8 cellular contexts compared by ENCODE assay signal in genomic region chr3:194769020-194769643, GRCh38.
DNase-seq lines count a peak whose midpoint lies in the region; ATAC-seq, FAIRE-seq and TF ChIP-seq lines count a peak whose summit lies in the region.

No MANE protein-coding gene starts in this region.

- no peaks in the 10 kb centered on the region for H3K9me3 Mint-ChIP-seq in T-helper 1 cell treated with Interleukin-12 subunit alpha and Interleukin-12 subunit beta and Interleukin-4 antibody, amounts not matched to agents 30 μg/mL and 1 μg/mL, for 36 hours

- H3K27me3 ChIP-seq in ascending aorta (no peaks in the 10 kb centered on the region), rectal smooth muscle tissue (ENCODE audit: control insufficient read depth, insufficient read depth, low read length) (no peaks in the 10 kb centered on the region), aorta (ENCODE audit: control insufficient read depth in 1 of 2, insufficient read depth in 2 of 2, low read length in 1 of 2) (no peaks in the 10 kb centered on the region)

- DNase-seq in GM12891 (ENCODE audit: insufficient read length, low spot score) (peak; percentile 70), NCI-H1436 (lab: John Stamatoyannopoulos, UW) (peak; percentile 100), ascending aorta (ENCODE audit: low spot score in 2 of 2) (peak; percentile 85 to 95), hepatic stellate cell (ENCODE audit: low spot score) (peak; percentile 49), aorta (peak; percentile 91 to 96)

- TF ChIP-seq CTCF in ascending aorta (IDR thresholded peaks at IDR 0.05): no peak

- intact Hi-C loops in ascending aorta (cut with DNase I): loop anchor here (1.0 to 10.0 kb wide), 5 partner anchors 30 to 673 kb away; partner anchors contain the start of genes ACAP2 and FAM43A
- intact Hi-C loops in aorta (cut with DNase I): no loop called here

- no peaks in the 10 kb centered on the region for H3K36me3 ChIP-seq in ascending aorta
- no peaks in the 10 kb centered on the region for H3K36me3 ChIP-seq in rectal smooth muscle tissue (ENCODE audit: control insufficient read depth, insufficient read depth, low read length)
- H3K36me3 ChIP-seq in aorta (ENCODE audit: control insufficient read depth in 1 of 2, insufficient read depth in 2 of 2, low read length in 1 of 2): no peaks in the 10 kb centered on the region

- peaks cover 38% of the 10 kb centered on the region for H3K27me3 Mint-ChIP-seq in T-helper 1 cell treated with Interleukin-12 subunit alpha and Interleukin-12 subunit beta and Interleukin-4 antibody, amounts not matched to agents 30 μg/mL and 1 μg/mL, for 36 hours (ENCODE audit: low read depth)

- peak overlapping the region; percentile 79 for H3K4me3 Mint-ChIP-seq in T-helper 1 cell treated with Interleukin-12 subunit alpha and Interleukin-12 subunit beta and Interleukin-4 antibody, amounts not matched to agents 30 μg/mL and 1 μg/mL, for 36 hours

- no peaks in the 10 kb centered on the region for H3K36me3 Mint-ChIP-seq in T-helper 1 cell treated with Interleukin-12 subunit alpha and Interleukin-12 subunit beta and Interleukin-4 antibody, amounts not matched to agents 30 μg/mL and 1 μg/mL, for 36 hours (ENCODE audit: low read depth)

- peaks cover 13% of the 10 kb centered on the region for H3K4me1 Mint-ChIP-seq in T-helper 1 cell treated with Interleukin-12 subunit alpha and Interleukin-12 subunit beta and Interleukin-4 antibody, amounts not matched to agents 30 μg/mL and 1 μg/mL, for 36 hours (ENCODE audit: low read depth)

- no peaks in the 10 kb centered on the region for H3K9me3 ChIP-seq in ascending aorta
- H3K9me3 ChIP-seq in aorta (ENCODE audit: control insufficient read depth, low read length): no peaks in the 10 kb centered on the region

- TF ChIP-seq POLR2A in GM12891 (IDR thresholded peaks at IDR 0.05; ENCODE audit: low read depth, low read length): no peak

- H3K4me1 ChIP-seq in ascending aorta (peaks cover 0 to 9% of the 10 kb centered on the region in 2 donors), rectal smooth muscle tissue (ENCODE audit: control insufficient read depth, insufficient read depth, low read length) (peaks cover 7% of the 10 kb centered on the region), aorta (ENCODE audit: control insufficient read depth in 1 of 2, insufficient read depth in 2 of 2, low read length in 2 of 2) (no peaks in the 10 kb centered on the region)

- ATAC-seq in HG02763 (IDR thresholded peaks at IDR 0.05; ENCODE audit: unreplicated experiment) (peak; percentile 96), aorta (ENCODE audit: low FRiP score) (peak; percentile 95)

- peak overlapping the region; percentile 77 for H3K27ac Mint-ChIP-seq in T-helper 1 cell treated with Interleukin-12 subunit alpha and Interleukin-12 subunit beta and Interleukin-4 antibody, amounts not matched to agents 30 μg/mL and 1 μg/mL, for 36 hours

- H3K27ac ChIP-seq in ascending aorta (no peak overlapping the region), rectal smooth muscle tissue (ENCODE audit: low read depth, low read length) (peak overlapping the region; percentile 28), aorta (ENCODE audit: low read depth in 1 of 2, low read length in 2 of 2) (no peak overlapping the region)

- FAIRE-seq in GM12891 (lab: Jason Lieb, UNC): peak; percentile 93

- peak overlapping the region; percentile 36 to 62 for H3K4me3 ChIP-seq in ascending aorta
- peak overlapping the region; percentile 72 for H3K4me3 ChIP-seq in rectal smooth muscle tissue (ENCODE audit: low read length)
- H3K4me3 ChIP-seq in aorta (ENCODE audit: low read length in 2 of 2): peak overlapping the region in 1 of 2 donors; percentile 1

- WGBS in aorta, 2 donors: 2 to 3% methylated on average over 16 of the region's 16 CpGs

- H3K9ac ChIP-seq in rectal smooth muscle tissue (ENCODE audit: low read length): peak overlapping the region; percentile 27

TF ChIP-seq in GM12891, 5 proteins besides CTCF, POLR2A, EP300 and RAD21:
- TF ChIP-seq SPI1 (IDR thresholded peaks at IDR 0.05; ENCODE audit: low read depth, low read length) (no peak; the same call in 1 of the 2 replicates), POLR2AphosphoS5 (IDR thresholded peaks at IDR 0.05; ENCODE audit: low read depth, low read length) (no peak), PAX5 (IDR thresholded peaks at IDR 0.05; ENCODE audit: insufficient read depth, low read length, severe bottlenecking) (no peak), POU2F2 (IDR thresholded peaks at IDR 0.05; ENCODE audit: low read depth, low read length) (no peak)

Comparison
In these comparisons a context has a peak if more than half of its experiments do, and no peak if none do; other contexts are left out.
1. DNase-seq: peak in every context shown above with its lines; median percentile 100 in NCI-H1436; 94 in aorta; 90 in ascending aorta; 70 in GM12891; 49 in hepatic stellate cell.